1 cellular context compared by ENCODE assay signal in genomic region chr9:120403543-120403856, GRCh38.
TF ChIP-seq lines count a peak whose summit lies in the region.

No MANE protein-coding gene starts in this region.

TF ChIP-seq in HepG2, 621 proteins besides CTCF, POLR2A, EP300 and RAD21 (continued from another document):
- TF ChIP-seq CREM (IDR thresholded peaks at IDR 0.05) (0 out of 2 replicates have a peak, but pooled peaks have one; percentile 7), CREM (CRISPR knock-in tag; IDR thresholded peaks at IDR 0.05) (no peak), MXD3 (CRISPR knock-in tag; IDR thresholded peaks at IDR 0.05) (no peak), ATF3 (CRISPR knock-in tag; IDR thresholded peaks at IDR 0.05) (0 out of 2 replicates have a peak, but pooled peaks have one; percentile 23), ZNF773 (CRISPR knock-in tag; IDR thresholded peaks at IDR 0.05; ENCODE audit: borderline replicate concordance) (no peak), REST (IDR thresholded peaks at IDR 0.05; ENCODE audit: borderline replicate concordance in 1 of 2, low read depth in 1 of 2, low read length in 2 of 2) (0 out of 4 replicates have a peak, but pooled peaks of 1 of the 2 experiments have one; percentile 63), HOXA5 (CRISPR knock-in tag; IDR thresholded peaks at IDR 0.05) (no peak)
